In genomic region chr11:8070417-8071101, GRCh38 we compare ENCODE assay signal across 9 cellular contexts. TPM values are rescaled to one million over a fixed set of nuclear protein-coding genes. Genes with fewer than 3 reads are reported as not detected.
DNase-seq lines count a peak whose midpoint lies in the region; ATAC-seq and TF ChIP-seq lines count a peak whose summit lies in the region.
"Had no signal": no experiment of that assay in that cellular context is flagged by ENCODE, and none has a peak within 500 bp of the region (broad histone marks: within the 10 kb centered on the region; RNA-seq: fewer than 3 reads in every experiment).

No MANE protein-coding gene starts in this region.

- peaks cover 40% of the 10 kb centered on the region for H3K4me1 Mint-ChIP-seq in nephron
- H3K4me1 Mint-ChIP-seq: activated naive CD8-positive, alpha-beta T cell treated with anti-CD3 and anti-CD28 coated beads, Interleukin-2, amount 10 ng/mL, durations not matched to agents 7 days and 5 days had no signal

- peak; percentile 47 to 63 (median 50) for TF ChIP-seq CTCF in nephron (IDR thresholded peaks at IDR 0.05; ENCODE audit: unreplicated experiment in 3 of 3)

- peak overlapping the region in 1 of 3 experiments; percentile 17 for H3K4me3 Mint-ChIP-seq in nephron
- H3K4me3 Mint-ChIP-seq: activated naive CD8-positive, alpha-beta T cell treated with anti-CD3 and anti-CD28 coated beads, Interleukin-2, amount 10 ng/mL, durations not matched to agents 7 days and 5 days had no signal

- H3K9me3 Mint-ChIP-seq in nephron = no peaks in the 10 kb centered on the region
- H3K9me3 Mint-ChIP-seq: activated naive CD8-positive, alpha-beta T cell treated with anti-CD3 and anti-CD28 coated beads, Interleukin-2, amount 10 ng/mL, durations not matched to agents 7 days and 5 days had no signal

- H3K27ac Mint-ChIP-seq in nephron = peak overlapping the region; percentile 46 to 78 (median 56)
- H3K27ac Mint-ChIP-seq: activated naive CD8-positive, alpha-beta T cell treated with anti-CD3 and anti-CD28 coated beads, Interleukin-2, amount 10 ng/mL, durations not matched to agents 7 days and 5 days had no signal

- H3K27me3 Mint-ChIP-seq in nephron (ENCODE audit: low read depth) = peaks cover 46% of the 10 kb centered on the region

- ATAC-seq in GM18498 (IDR thresholded peaks at IDR 0.05; ENCODE audit: unreplicated experiment) (peak; percentile 71), GM21529 (IDR thresholded peaks at IDR 0.05; ENCODE audit: unreplicated experiment) (no peak)
- no peak for ATAC-seq in activated CD4-positive, CD25-positive, alpha-beta regulatory T cell treated with anti-CD3 and anti-CD28 coated beads, Interleukin-2, amount 50 U/mL, for 24 hours

- peak; percentile 50 for DNase-seq in A172 (ENCODE audit: low spot score)
- peak; percentile 70 for DNase-seq in NAMALWA (ENCODE audit: low spot score)
- peak; percentile 29 for DNase-seq in cerebellar cortex (ENCODE audit: low spot score)
- DNase-seq in superior temporal gyrus (ENCODE audit: extremely low spot score) = no peak
- DNase-seq: activated naive CD8-positive, alpha-beta T cell treated with anti-CD3 and anti-CD28 coated beads, Interleukin-2, amount 10 ng/mL, durations not matched to agents 7 days and 5 days had no signal

- no peaks in the 10 kb centered on the region for H3K36me3 Mint-ChIP-seq in nephron (ENCODE audit: low read depth)
- H3K36me3 Mint-ChIP-seq: activated naive CD8-positive, alpha-beta T cell treated with anti-CD3 and anti-CD28 coated beads, Interleukin-2, amount 10 ng/mL, durations not matched to agents 7 days and 5 days had no signal

RNA-seq across cellular contexts. Expression of gene TUB, which starts 10.5 kb away (rescaled TPM):
- total RNA-seq in A172 (2014; rRNA removed; shearing (Covaris generic)) = 5.6 and 6.0 TPM in 2 replicates
